13 cellular contexts compared by ENCODE assay signal in genomic region chrX:117510453-117510852, GRCh38.
A peak's percentile ranks its signal among the peaks of the same experiment; 100 is the strongest.
DNase-seq lines count a peak whose midpoint lies in the region; ATAC-seq and TF ChIP-seq lines count a peak whose summit lies in the region.
"Had no signal": no experiment of that assay in that cellular context is flagged by ENCODE, and none has a peak within 500 bp of the region (broad histone marks: within the 10 kb centered on the region; RNA-seq: fewer than 3 reads in every experiment).

No MANE protein-coding gene starts in this region.

- TF ChIP-seq CTCF in MCF 10A (IDR thresholded peaks at IDR 0.05; ENCODE audit: unreplicated experiment) (peak; percentile 28), breast epithelium (IDR thresholded peaks at IDR 0.05) (no peak)

- intact Hi-C loops in MCF 10A (cut with micrococcal nuclease) (loop anchor here (2.0 to 10.0 kb wide), 4 partner anchors 714 to 1306 kb away; no protein-coding TSS in a partner anchor), breast epithelium (cut with DNase I; ENCODE audit: low total_unique reads) (no loop called here)

- H3K27me3 Mint-ChIP-seq in MCF 10A (ENCODE audit: insufficient read depth, unreplicated experiment): no peaks in the 10 kb centered on the region
- H3K27me3 Mint-ChIP-seq: activated CD8-positive, alpha-beta T cell treated with anti-CD3 and anti-CD28 coated beads for 36 hours had no signal

- H3K4me3 Mint-ChIP-seq in MCF 10A (ENCODE audit: unreplicated experiment): no peak overlapping the region
- H3K4me3 Mint-ChIP-seq: activated CD8-positive, alpha-beta T cell treated with anti-CD3 and anti-CD28 coated beads for 36 hours had no signal

- H3K4me3 ChIP-seq in breast epithelium: no peak overlapping the region
- H3K4me3 ChIP-seq: ascending aorta had no signal

- POLR2A ChIA-PET in MCF 10A (lab: Yijun Ruan, JAX): interaction anchor here (0.6 kb wide), 1 partner anchor 12 kb away, joined by 3 read pairs; no protein-coding TSS in a partner anchor

- no peaks in the 10 kb centered on the region for H3K4me1 Mint-ChIP-seq in MCF 10A (ENCODE audit: insufficient read depth, unreplicated experiment)

- H3K9me3 Mint-ChIP-seq in MCF 10A (ENCODE audit: unreplicated experiment): peaks cover 2% of the 10 kb centered on the region
- H3K9me3 Mint-ChIP-seq: activated CD8-positive, alpha-beta T cell treated with anti-CD3 and anti-CD28 coated beads for 36 hours had no signal

- H3K9me3 ChIP-seq in breast epithelium: no peaks in the 10 kb centered on the region
- H3K9me3 ChIP-seq: ascending aorta had no signal

- no peak overlapping the region for H3K27ac ChIP-seq in breast epithelium
- H3K27ac ChIP-seq: ascending aorta had no signal

- no peaks in the 10 kb centered on the region for H3K36me3 ChIP-seq in breast epithelium
- H3K36me3 ChIP-seq: ascending aorta had no signal

- peak; percentile 48 for DNase-seq in MCF 10A (ENCODE audit: unreplicated experiment)
- DNase-seq in breast epithelium (ENCODE audit: low spot score in 2 of 2): no peak
- DNase-seq in RKO (ENCODE audit: low spot score): peak; percentile 22
- DNase-seq in iPS-NIHi7 (ENCODE audit: extremely low spot score): peak; percentile 41
- DNase-seq in NCI-H774 (lab: John Stamatoyannopoulos, UW): no peak
- DNase-seq in SHP77 treated with DMSO at 0.1 percent for 48 hours (lab: John Stamatoyannopoulos, UW): no peak
- DNase-seq: activated CD8-positive, alpha-beta T cell treated with anti-CD3 and anti-CD28 coated beads for 36 hours; foreskin fibroblast; GOT3; stimulated activated CD4-positive, alpha-beta T cell treated with anti-CD3 and anti-CD28 coated beads, Interleukin-4, amount 100 ng/mL, for 1 hour had no signal

- BruUV-seq in MCF 10A (replicated peaks; lab: Mats Ljungman, UMichigan): no TSS peak

- no peaks in the 10 kb centered on the region for H3K4me1 ChIP-seq in breast epithelium
- H3K4me1 ChIP-seq: ascending aorta had no signal

- CTCF ChIA-PET in MCF 10A (lab: Yijun Ruan, JAX): interaction anchor here (0.6 to 2.4 kb wide), 11 partner anchors 10 to 1278 kb away, joined by 3 to 7 read pairs (median 3); no protein-coding TSS in a partner anchor

- no peaks in the 10 kb centered on the region for H3K36me3 Mint-ChIP-seq in MCF 10A (ENCODE audit: insufficient read depth, unreplicated experiment)

- H3K27ac Mint-ChIP-seq in MCF 10A (ENCODE audit: low read depth, unreplicated experiment): no peak overlapping the region
- H3K27ac Mint-ChIP-seq: activated CD8-positive, alpha-beta T cell treated with anti-CD3 and anti-CD28 coated beads for 36 hours had no signal

- peaks cover 0 to 13% of the 10 kb centered on the region in 2 donors for H3K27me3 ChIP-seq in breast epithelium
- H3K27me3 ChIP-seq: ascending aorta had no signal

- TF ChIP-seq POLR2A in breast epithelium (IDR thresholded peaks at IDR 0.05): no peak

- ATAC-seq in GM19035 (IDR thresholded peaks at IDR 0.05; ENCODE audit: unreplicated experiment): no peak
- no peak for ATAC-seq in HG03097 (IDR thresholded peaks at IDR 0.05; ENCODE audit: low FRiP score, unreplicated experiment)
- ATAC-seq: activated CD8-positive, alpha-beta T cell treated with anti-CD3 and anti-CD28 coated beads for 36 hours had no signal

Comparison
In these comparisons a context has a peak if more than half of its experiments do, and no peak if none do; other contexts are left out.
1. DNase-seq: peak in MCF 10A (single experiment), RKO (single experiment) and iPS-NIHi7 (single experiment); none in breast epithelium (0 of 2), NCI-H774 (single experiment) and SHP77 treated with DMSO at 0.1 percent for 48 hours (single experiment).